8 cellular contexts compared by ENCODE assay signal in the genomic region with DNA sequence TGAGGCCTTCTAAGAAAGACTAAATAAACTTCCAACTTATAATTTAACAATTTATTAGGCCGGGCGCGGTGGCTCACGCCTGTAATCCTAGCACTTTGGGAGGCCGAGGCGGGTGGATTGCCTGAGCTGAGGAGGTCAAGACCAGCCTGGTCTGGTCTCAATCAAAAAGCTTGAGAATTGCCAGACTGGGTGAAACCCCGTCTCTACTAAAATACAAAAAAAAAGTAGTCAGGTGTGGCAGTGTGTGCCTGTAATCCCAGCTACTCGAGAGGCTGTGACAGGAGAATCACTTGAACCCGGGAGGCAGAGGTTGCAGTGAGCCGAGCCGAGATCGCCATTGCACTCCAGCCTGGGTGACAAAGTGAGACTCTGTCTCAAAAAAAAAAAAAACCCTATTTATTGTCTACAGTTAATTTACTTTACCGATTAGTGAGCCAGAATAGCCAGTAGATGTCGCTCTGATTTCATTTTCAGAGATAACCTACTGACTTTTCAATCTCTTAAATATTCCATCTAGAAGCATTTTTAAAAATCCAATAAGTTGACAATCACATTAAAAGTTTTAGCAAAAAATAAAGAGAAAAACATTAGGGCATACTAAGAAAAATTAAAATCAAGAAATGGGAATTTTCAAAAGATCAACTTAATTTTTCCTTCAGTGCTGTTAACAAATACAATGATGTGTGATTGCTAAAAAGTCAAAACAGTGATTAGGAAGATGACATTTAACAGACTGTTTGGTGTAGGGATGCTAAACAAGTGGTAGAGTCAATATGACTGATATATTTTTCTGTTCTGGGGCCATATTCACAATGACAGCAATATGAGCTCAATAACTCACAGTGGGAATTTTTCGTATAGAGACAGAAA. TPM values are rescaled to one million over a fixed set of nuclear protein-coding genes. Genes with fewer than 3 reads are reported as not detected.
A peak's percentile ranks its signal among the peaks of the same experiment; 100 is the strongest.
DNase-seq lines count a peak whose midpoint lies in the region; ATAC-seq, FAIRE-seq and TF ChIP-seq lines count a peak whose summit lies in the region.

No MANE protein-coding gene starts in this region.

- no peak for FAIRE-seq in GM12891 (lab: Jason Lieb, UNC)

- intact Hi-C loops in PC-3 (cut with micrococcal nuclease): loop anchor here (1.0 to 5.0 kb wide), 3 partner anchors 75 to 612 kb away; no protein-coding TSS in a partner anchor

- H3K27ac Mint-ChIP-seq in neural crest cell (ENCODE audit: unreplicated experiment): peak overlapping the region; percentile 60
- H3K27ac Mint-ChIP-seq in activated T-helper 17 cell treated with anti-CD3 and anti-CD28 coated beads, Interleukin-2, amount 50 U/mL, for 72 hours: no peak overlapping the region

- H3K4me3 ChIP-seq in PC-3 (ENCODE audit: low read length) (peak overlapping the region; percentile 37; the same call in 1 of the 2 replicates), endocrine pancreas (ENCODE audit: control insufficient read depth, insufficient read depth, low read length) (peak overlapping the region; percentile 22)

- DNase-seq in DMS 273 (lab: John Stamatoyannopoulos, UW; ENCODE audit: unreplicated experiment) (peak; percentile 67), HS-27A (ENCODE audit: low read depth) (peak; percentile 34), PC-3 (peak; percentile 71), neural crest cell (ENCODE audit: low read depth, low spot score) (peak; percentile 23), GM12891 (ENCODE audit: insufficient read length, low spot score) (no peak)

- peak overlapping the region; percentile 65 for H3K4me2 ChIP-seq in PC-3 (ENCODE audit: low read length)

- H3K9me2 ChIP-seq in PC-3 (replicated peaks; ENCODE audit: low read length): no peaks in the 10 kb centered on the region

- H4K20me1 ChIP-seq in PC-3 (ENCODE audit: low read length): no peaks in the 10 kb centered on the region

- BruUV-seq in PC-3 (replicated peaks; lab: Mats Ljungman, UMichigan): no TSS peak

- CTCF ChIA-PET in PC-3 (lab: Charles Lee): interaction anchor here (0.6 to 1.0 kb wide), 3 partner anchors 74 kb away, joined by 3 to 4 read pairs (median 3); no protein-coding TSS in a partner anchor

- peaks cover 37% of the 10 kb centered on the region for H3K4me1 Mint-ChIP-seq in neural crest cell
- no peaks in the 10 kb centered on the region for H3K4me1 Mint-ChIP-seq in activated T-helper 17 cell treated with anti-CD3 and anti-CD28 coated beads, Interleukin-2, amount 50 U/mL, for 72 hours

- H3K27ac ChIP-seq in PC-3 (ENCODE audit: low read length): no peak overlapping the region

- no peaks in the 10 kb centered on the region for H3K27me3 Mint-ChIP-seq in neural crest cell (ENCODE audit: low read depth)
- H3K27me3 Mint-ChIP-seq in activated T-helper 17 cell treated with anti-CD3 and anti-CD28 coated beads, Interleukin-2, amount 50 U/mL, for 72 hours: peaks cover 15% of the 10 kb centered on the region

- POLR2A ChIA-PET in PC-3 (lab: Charles Lee; ENCODE audit: unreplicated experiment): interaction anchor here (0.6 kb wide), 1 partner anchor 130 kb away, joined by 3 read pairs; no protein-coding TSS in a partner anchor

- ATAC-seq in PC-3 (peak; percentile 43), GM19035 (IDR thresholded peaks at IDR 0.05; ENCODE audit: unreplicated experiment) (no peak)
- ATAC-seq in activated T-helper 17 cell treated with anti-CD3 and anti-CD28 coated beads, Interleukin-2, amount 50 U/mL, for 72 hours (replicated peaks): no peak

- H3K36me3 ChIP-seq in PC-3 (ENCODE audit: low read depth, low read length) (no peaks in the 10 kb centered on the region; the same call in 1 of the 2 replicates), endocrine pancreas (ENCODE audit: control insufficient read depth, insufficient read depth, low read length) (no peaks in the 10 kb centered on the region)

- H3F3A ChIP-seq in PC-3 (ENCODE audit: low read length, unreplicated experiment): no peaks in the 10 kb centered on the region

- TF ChIP-seq CTCF in PC-3 (conservative IDR thresholded peaks at IDR 0.05; ENCODE audit: low read depth, low read length) (peak; percentile 76), neural crest cell (conservative IDR thresholded peaks at IDR 0.05) (peak; percentile 91)

- H3K9ac ChIP-seq in PC-3 (ENCODE audit: low read length) (peak overlapping the region; percentile 22; the same call in 1 of the 2 replicates), endocrine pancreas (ENCODE audit: control insufficient read depth, insufficient read depth, low read length) (peak overlapping the region; percentile 26)

- peak overlapping the region; percentile 57 for H3K4me3 Mint-ChIP-seq in neural crest cell
- no peak overlapping the region for H3K4me3 Mint-ChIP-seq in activated T-helper 17 cell treated with anti-CD3 and anti-CD28 coated beads, Interleukin-2, amount 50 U/mL, for 72 hours

- H3K27me3 ChIP-seq in PC-3 (ENCODE audit: low read length): no peaks in the 10 kb centered on the region
- H3K27me3 ChIP-seq in endocrine pancreas (ENCODE audit: control insufficient read depth, insufficient read depth, low read length): no peaks in the 10 kb centered on the region

- no peaks in the 10 kb centered on the region for H3K9me3 Mint-ChIP-seq in neural crest cell
- H3K9me3 Mint-ChIP-seq in activated T-helper 17 cell treated with anti-CD3 and anti-CD28 coated beads, Interleukin-2, amount 50 U/mL, for 72 hours: no peaks in the 10 kb centered on the region

- no peaks in the 10 kb centered on the region for H3K9me3 ChIP-seq in PC-3 (ENCODE audit: low read length)
- H3K9me3 ChIP-seq in endocrine pancreas (ENCODE audit: control insufficient read depth, low read length): no peaks in the 10 kb centered on the region

- no peaks in the 10 kb centered on the region for H3K79me2 ChIP-seq in PC-3 (ENCODE audit: low read length)

- peak overlapping the region; percentile 79 for H2AFZ ChIP-seq in PC-3 (ENCODE audit: low read length)

- no peak for TF ChIP-seq POLR2A in GM12891 (IDR thresholded peaks at IDR 0.05; ENCODE audit: low read depth, low read length)

- H3K4me1 ChIP-seq in PC-3 (ENCODE audit: insufficient read depth, low read length): 0 out of 2 replicates have a peak, but pooled peaks cover 3% of the 10 kb centered on the region
- H3K4me1 ChIP-seq in endocrine pancreas (ENCODE audit: control insufficient read depth, insufficient read depth, low read length): no peaks in the 10 kb centered on the region

- H3K36me3 Mint-ChIP-seq in neural crest cell (ENCODE audit: low read depth): no peaks in the 10 kb centered on the region
- no peaks in the 10 kb centered on the region for H3K36me3 Mint-ChIP-seq in activated T-helper 17 cell treated with anti-CD3 and anti-CD28 coated beads, Interleukin-2, amount 50 U/mL, for 72 hours (ENCODE audit: low read depth)

TF ChIP-seq in GM12891, 5 proteins besides CTCF, POLR2A, EP300 and RAD21:
- no peak for TF ChIP-seq TAF1 (IDR thresholded peaks at IDR 0.05; ENCODE audit: low read depth, low read length)
- TF ChIP-seq POLR2AphosphoS5 (IDR thresholded peaks at IDR 0.05; ENCODE audit: low read depth, low read length): no peak
- TF ChIP-seq PAX5 (IDR thresholded peaks at IDR 0.05; ENCODE audit: insufficient read depth, low read length, severe bottlenecking): no peak
- TF ChIP-seq SPI1 (IDR thresholded peaks at IDR 0.05; ENCODE audit: low read depth, low read length): no peak
- TF ChIP-seq POU2F2 (IDR thresholded peaks at IDR 0.05; ENCODE audit: low read depth, low read length): no peak

RNA-seq across cellular contexts. Expression of a gene that starts 4.3 kb away (rescaled TPM):
- total RNA-seq in PC-3 (2014; rRNA removed) (27.8 and 28.7 TPM in 2 replicates), neural crest cell (36.4 and 40.1 TPM in 2 replicates)
- 0.04 TPM for polyA plus RNA-seq in GM12891 (2012; ENCODE audit: low read depth, missing spikeins)
- not detected for total RNA-seq in activated T-helper 17 cell treated with anti-CD3 and anti-CD28 coated beads, Interleukin-2, amount 50 U/mL, for 72 hours

RNA-seq across cellular contexts. Expression of a gene that starts 9.8 kb away (rescaled TPM):
- total RNA-seq in PC-3 (2014; rRNA removed) (not detected in 2 replicates), neural crest cell (not detected in 2 replicates)
- not detected for polyA plus RNA-seq in GM12891 (2012; ENCODE audit: low read depth, missing spikeins)
- total RNA-seq in activated T-helper 17 cell treated with anti-CD3 and anti-CD28 coated beads, Interleukin-2, amount 50 U/mL, for 72 hours: not detected

Comparison
In these comparisons a context has a peak if more than half of its experiments do, and no peak if none do; other contexts are left out.
1. RNA of a gene that starts 4.3 kb away (total RNA-seq): 36.4 to 40.1 TPM in neural crest cell and 27.8 to 28.7 TPM in PC-3; not detected in activated T-helper 17 cell treated with anti-CD3 and anti-CD28 coated beads, Interleukin-2, amount 50 U/mL, for 72 hours; every median in the first group is over 10 times any median in the second.